In the genomic region with DNA sequence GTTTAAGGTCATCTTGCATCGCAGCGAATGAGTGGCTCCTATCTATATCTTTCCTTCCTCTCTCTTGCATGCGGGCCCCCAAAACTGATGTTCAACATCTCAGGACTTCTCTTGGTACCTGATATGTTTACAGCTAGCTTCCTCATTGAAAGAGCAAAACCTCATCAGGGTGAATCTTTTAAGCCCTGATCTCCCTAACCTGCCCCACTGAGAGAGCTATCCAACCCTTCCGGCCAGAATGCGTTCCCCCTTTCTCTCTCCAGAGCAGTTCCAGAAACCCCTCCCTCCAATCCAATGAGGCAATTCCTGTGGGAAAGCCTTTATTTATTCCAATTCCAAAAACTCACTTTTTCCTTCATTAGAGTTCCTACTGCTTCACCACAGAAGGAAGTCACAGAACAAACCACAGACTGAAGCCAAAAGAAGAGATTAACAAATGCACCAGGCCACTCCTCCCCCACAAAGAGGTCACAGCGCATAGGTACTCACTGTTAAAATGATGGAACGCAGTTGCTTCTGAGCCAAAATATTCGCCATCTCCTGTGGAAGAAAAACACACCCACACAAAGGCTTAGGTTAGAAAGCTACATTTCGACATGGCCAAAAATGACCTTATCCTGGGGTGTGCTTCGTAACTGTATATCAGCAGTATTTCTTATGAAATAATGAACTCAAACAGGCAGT, we compare ENCODE assay signal across 16 cellular contexts.
DNase-seq lines count a peak whose midpoint lies in the region; ATAC-seq and TF ChIP-seq lines count a peak whose summit lies in the region.
"Had no signal": no experiment of that assay in that cellular context is flagged by ENCODE, and none has a peak within 500 bp of the region (broad histone marks: within the 10 kb centered on the region; RNA-seq: fewer than 3 reads in every experiment).

No MANE protein-coding gene starts in this region.

- H3K27me3 Mint-ChIP-seq in CD8-positive, alpha-beta memory T cell: no peaks in the 10 kb centered on the region
- H3K27me3 Mint-ChIP-seq in T-helper 17 cell (no peaks in the 10 kb centered on the region), endodermal cell (ENCODE audit: insufficient read depth) (no peaks in the 10 kb centered on the region), mesothelial cell of epicardium (ENCODE audit: low read depth) (no peaks in the 10 kb centered on the region)
- H3K27me3 Mint-ChIP-seq: brain had no signal

- H3K9ac ChIP-seq in endodermal cell (ENCODE audit: extremely low read depth, low read length, poor library complexity, severe bottlenecking): no peak overlapping the region

- H3K36me3 Mint-ChIP-seq in CD8-positive, alpha-beta memory T cell: peaks cover 4 to 89% (median 12%) of the 10 kb centered on the region in 3 donors
- H3K36me3 Mint-ChIP-seq in T-helper 17 cell (ENCODE audit: low read depth) (peaks cover 8% of the 10 kb centered on the region), endodermal cell (ENCODE audit: low read depth) (peaks cover 64% of the 10 kb centered on the region), mesothelial cell of epicardium (no peaks in the 10 kb centered on the region)

- no peak overlapping the region for H3K27ac ChIP-seq in CD8-positive, alpha-beta memory T cell (ENCODE audit: low read depth, low read length)
- H3K27ac ChIP-seq in endodermal cell (ENCODE audit: low read depth, low read length): no peak overlapping the region
- no peak overlapping the region for H3K27ac ChIP-seq in adrenal gland
- H3K27ac ChIP-seq: upper lobe of left lung had no signal

- H3K4me3 ChIP-seq in CD8-positive, alpha-beta memory T cell (ENCODE audit: low read length): no peak overlapping the region
- H3K4me3 ChIP-seq in endodermal cell (ENCODE audit: low read length) (no peak overlapping the region), adrenal gland (no peak overlapping the region)
- H3K4me3 ChIP-seq: upper lobe of left lung had no signal

- no peaks in the 10 kb centered on the region for H3K9me3 ChIP-seq in CD8-positive, alpha-beta memory T cell (ENCODE audit: low read length)
- H3K9me3 ChIP-seq in T-helper 17 cell (ENCODE audit: control insufficient read depth, low read length, poor library complexity, severe bottlenecking) (no peaks in the 10 kb centered on the region), endodermal cell (ENCODE audit: control insufficient read depth, low read length) (no peaks in the 10 kb centered on the region), adrenal gland (replicated peaks in 1 of 3) (no peaks in the 10 kb centered on the region)
- H3K9me3 ChIP-seq: upper lobe of left lung had no signal

- intact Hi-C loops in adrenal gland (cut with DNase I): loop anchor here (10.0 kb wide), 2 partner anchors 289 to 299 kb away; no protein-coding TSS in a partner anchor

- CTCF ChIA-PET in CD8-positive, alpha-beta memory T cell (lab: Charles Lee): interaction anchor here (1.2 kb wide), 1 partner anchor 18 kb away, joined by 4 read pairs; no protein-coding TSS in a partner anchor

- WGBS in endodermal cell (ENCODE audit: insufficient coverage in 1 of 2, insufficient read length in 1 of 2), 2 experiments: 87 to 95% methylated on average over 8 to 10 of the region's 10 CpGs
- 64 to 79% (median 73%) methylated on average over 10 of the region's 10 CpGs for WGBS in adrenal gland, 4 donors

- H3K4me1 Mint-ChIP-seq in CD8-positive, alpha-beta memory T cell: peaks cover 4% of the 10 kb centered on the region in 3 donors
- H3K4me1 Mint-ChIP-seq in T-helper 17 cell: peaks cover 12% of the 10 kb centered on the region
- H3K4me1 Mint-ChIP-seq in endodermal cell: peaks cover 35% of the 10 kb centered on the region
- H3K4me1 Mint-ChIP-seq in mesothelial cell of epicardium: peaks cover 26% of the 10 kb centered on the region

- TF ChIP-seq CTCF in endodermal cell (conservative IDR thresholded peaks at IDR 0.05): no peak
- TF ChIP-seq CTCF in mesothelial cell of epicardium (IDR thresholded peaks at IDR 0.05; ENCODE audit: unreplicated experiment): no peak
- no peak for TF ChIP-seq CTCF in adrenal gland (IDR thresholded peaks at IDR 0.05)

- no peak for TF ChIP-seq POLR2A in adrenal gland (IDR thresholded peaks at IDR 0.05)

- H3K27ac Mint-ChIP-seq in CD8-positive, alpha-beta memory T cell: peak overlapping the region in 7 of 8 donors; percentile 33 to 88 (median 40)
- H3K27ac Mint-ChIP-seq in T-helper 17 cell (peak overlapping the region; percentile 45), endodermal cell (no peak overlapping the region), mesothelial cell of epicardium (peak overlapping the region; percentile 31)

- DNase-seq in CD8-positive, alpha-beta memory T cell: no peak
- DNase-seq in T-helper 17 cell (no peak), endodermal cell (peak; percentile 41), mesothelial cell of epicardium (ENCODE audit: low spot score in 2 of 2, unreplicated experiment in 2 of 2) (no peak), NCI-H1105 treated with DMSO at 0.1 percent for 48 hours (lab: John Stamatoyannopoulos, UW) (no peak), adrenal gland (no peak)
- no peak for DNase-seq in activated CD8-positive, alpha-beta memory T cell treated with anti-CD3 and anti-CD28 coated beads for 24 hours
- DNase-seq in activated CD4-positive, alpha-beta T cell treated with anti-CD3 and anti-CD28 coated beads, Interleukin-2, amount 50 U/mL, for 1 hour: no peak
- DNase-seq: activated effector memory CD4-positive, alpha-beta T cell treated with Interleukin-2 at 50 U/mL for 16 hours; mesenchymal stem cell; NCI-H1105; NK-92 treated with Interleukin-12 subunit alpha and Interleukin-12 subunit beta, amount 100 ng/mL, for 24 hours; nucleus accumbens; upper lobe of left lung had no signal

- no peak overlapping the region for H3K4me3 Mint-ChIP-seq in CD8-positive, alpha-beta memory T cell
- H3K4me3 Mint-ChIP-seq in T-helper 17 cell (no peak overlapping the region), endodermal cell (peak overlapping the region; percentile 1), mesothelial cell of epicardium (no peak overlapping the region)
- H3K4me3 Mint-ChIP-seq: brain; stimulated activated effector memory CD8-positive, alpha-beta T cell treated with anti-CD3 and anti-CD28 coated beads, Interleukin-12 subunit alpha, Interleukin-12 subunit beta, amount 100 ng/mL, for 72 hours had no signal

- no peaks in the 10 kb centered on the region for H3K27me3 ChIP-seq in CD8-positive, alpha-beta memory T cell (ENCODE audit: insufficient read depth, low read length, poor library complexity, severe bottlenecking)
- H3K27me3 ChIP-seq in endodermal cell (ENCODE audit: control insufficient read depth, insufficient read depth, low read length, poor library complexity, severe bottlenecking): no peaks in the 10 kb centered on the region
- no peaks in the 10 kb centered on the region for H3K27me3 ChIP-seq in adrenal gland
- H3K27me3 ChIP-seq: upper lobe of left lung had no signal

- no peaks in the 10 kb centered on the region for H3K4me1 ChIP-seq in CD8-positive, alpha-beta memory T cell (ENCODE audit: insufficient read depth, low read length)
- no peaks in the 10 kb centered on the region for H3K4me1 ChIP-seq in endodermal cell (ENCODE audit: control insufficient read depth, insufficient read depth, low read length)
- no peaks in the 10 kb centered on the region for H3K4me1 ChIP-seq in adrenal gland (replicated peaks in 1 of 2)

- peaks cover 5% of the 10 kb centered on the region for H3K36me3 ChIP-seq in CD8-positive, alpha-beta memory T cell (ENCODE audit: insufficient read depth, low read length)
- H3K36me3 ChIP-seq in endodermal cell (ENCODE audit: control insufficient read depth, insufficient read depth, low read length) (peaks cover 38% of the 10 kb centered on the region), adrenal gland (replicated peaks in 1 of 2) (no peaks in the 10 kb centered on the region)

- H3K9me3 Mint-ChIP-seq in CD8-positive, alpha-beta memory T cell: no peaks in the 10 kb centered on the region
- no peaks in the 10 kb centered on the region for H3K9me3 Mint-ChIP-seq in endodermal cell
- no peaks in the 10 kb centered on the region for H3K9me3 Mint-ChIP-seq in mesothelial cell of epicardium
- H3K9me3 Mint-ChIP-seq: stimulated activated effector memory CD8-positive, alpha-beta T cell treated with anti-CD3 and anti-CD28 coated beads, Interleukin-12 subunit alpha, Interleukin-12 subunit beta, amount 100 ng/mL, for 72 hours had no signal

- ATAC-seq in T-helper 17 cell: no peak
- ATAC-seq: stimulated activated effector memory CD8-positive, alpha-beta T cell treated with anti-CD3 and anti-CD28 coated beads, Interleukin-12 subunit alpha, Interleukin-12 subunit beta, amount 100 ng/mL, for 72 hours had no signal

- POLR2A ChIA-PET in CD8-positive, alpha-beta memory T cell (lab: Charles Lee): no interaction called here
